1 cellular context compared by ENCODE assay signal in genomic region chr20:34014878-34015277, GRCh38.
TF ChIP-seq lines count a peak whose summit lies in the region.

No MANE protein-coding gene starts in this region.

TF ChIP-seq in GM23338, 12 proteins besides CTCF, POLR2A, EP300 and RAD21 (continued from another document):
- no peak for TF ChIP-seq REST (IDR thresholded peaks at IDR 0.05; ENCODE audit: unreplicated experiment)
- TF ChIP-seq CREB1 (CRISPR knock-in tag; IDR thresholded peaks at IDR 0.05; ENCODE audit: low read depth): no peak
- TF ChIP-seq EZH2 (IDR thresholded peaks at IDR 0.05; ENCODE audit: low read depth, unreplicated experiment): no peak
- TF ChIP-seq ZNF462 (CRISPR knock-in tag; IDR thresholded peaks at IDR 0.05): no peak
- TF ChIP-seq STAT1 (IDR thresholded peaks at IDR 0.05; ENCODE audit: unreplicated experiment): no peak
- no peak for TF ChIP-seq POLR2AphosphoS5 (IDR thresholded peaks at IDR 0.05; ENCODE audit: low read depth)
- TF ChIP-seq ZNF331 (CRISPR knock-in tag; IDR thresholded peaks at IDR 0.05; ENCODE audit: low read depth): no peak
- no peak for TF ChIP-seq ETS1 (IDR thresholded peaks at IDR 0.05)
- TF ChIP-seq NANOG (IDR thresholded peaks at IDR 0.05; ENCODE audit: borderline replicate concordance): no peak
- TF ChIP-seq EZH2phosphoT487 (IDR thresholded peaks at IDR 0.05; ENCODE audit: unreplicated experiment): no peak
